In the genomic region with DNA sequence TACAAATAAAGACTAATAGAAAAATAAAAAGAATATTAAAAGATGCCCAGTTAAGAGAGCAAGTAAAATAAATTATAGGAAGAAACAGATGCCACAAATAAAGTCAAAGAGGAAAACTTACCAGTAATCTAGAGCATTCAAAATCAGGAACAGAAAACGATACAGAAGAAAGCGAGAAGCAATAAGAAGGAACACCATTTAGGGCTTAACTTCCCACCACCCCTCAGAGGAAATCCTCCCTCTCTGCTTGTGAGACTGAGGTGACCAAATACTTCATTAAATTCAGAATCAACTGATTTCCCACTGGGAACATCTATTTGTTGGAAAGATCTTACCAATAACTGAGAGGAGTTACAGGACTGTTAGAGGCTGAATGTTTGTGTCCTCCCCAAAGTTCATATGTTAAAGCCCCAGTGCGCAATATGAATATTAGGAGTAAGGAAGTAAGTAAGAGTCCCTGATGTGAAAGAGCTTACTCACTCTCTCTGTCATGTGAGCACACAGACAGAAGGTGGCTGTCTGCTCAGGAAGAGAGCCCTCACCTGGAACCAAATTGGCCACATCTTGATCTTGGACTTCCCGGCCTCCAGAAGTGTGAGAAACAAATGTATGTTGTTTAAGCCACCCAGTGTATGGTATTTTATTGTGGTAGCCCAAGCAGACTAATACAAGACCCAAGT, we compare ENCODE assay signal across 11 cellular contexts.
A peak's percentile ranks its signal among the peaks of the same experiment; 100 is the strongest.
DNase-seq lines count a peak whose midpoint lies in the region; ATAC-seq lines count a peak whose summit lies in the region.
"Had no signal": no experiment of that assay in that cellular context is flagged by ENCODE, and none has a peak within 500 bp of the region (broad histone marks: within the 10 kb centered on the region; RNA-seq: fewer than 3 reads in every experiment).

No MANE protein-coding gene starts in this region.

- ATAC-seq in GM19023 (IDR thresholded peaks at IDR 0.05; ENCODE audit: unreplicated experiment) (peak; percentile 75), HG02884 (IDR thresholded peaks at IDR 0.05; ENCODE audit: unreplicated experiment) (peak; percentile 91)

- peak; percentile 15 for DNase-seq in Ammon's horn (ENCODE audit: low spot score)
- DNase-seq in UCSD-AML1 (lab: John Stamatoyannopoulos, UW; ENCODE audit: unreplicated experiment), result peak; percentile 10
- no peak for DNase-seq in NCI-H446 (lab: John Stamatoyannopoulos, UW)
- no peak for DNase-seq in NCI-H128 (lab: John Stamatoyannopoulos, UW; ENCODE audit: unreplicated experiment)
- no peak for DNase-seq in NCI-H2227 (lab: John Stamatoyannopoulos, UW; ENCODE audit: unreplicated experiment)
- DNase-seq in HK-2 (ENCODE audit: unreplicated experiment), result no peak
- DNase-seq: activated CD4-positive, alpha-beta T cell treated with anti-CD3 and anti-CD28 coated beads, Interleukin-2, amount 50 U/mL, for 48 hours; NCI-H2171 treated with DMSO at 0.1 percent for 48 hours; trophoblast cell had no signal

Comparison
In these comparisons a context has a peak if more than half of its experiments do, and no peak if none do; other contexts are left out.
1. DNase-seq: peak in Ammon's horn (single experiment) and UCSD-AML1 (single experiment); none in NCI-H446 (0 of 2), NCI-H128 (single experiment), NCI-H2227 (single experiment) and HK-2 (single experiment).